1 cellular context compared by ENCODE assay signal in the genomic region with DNA sequence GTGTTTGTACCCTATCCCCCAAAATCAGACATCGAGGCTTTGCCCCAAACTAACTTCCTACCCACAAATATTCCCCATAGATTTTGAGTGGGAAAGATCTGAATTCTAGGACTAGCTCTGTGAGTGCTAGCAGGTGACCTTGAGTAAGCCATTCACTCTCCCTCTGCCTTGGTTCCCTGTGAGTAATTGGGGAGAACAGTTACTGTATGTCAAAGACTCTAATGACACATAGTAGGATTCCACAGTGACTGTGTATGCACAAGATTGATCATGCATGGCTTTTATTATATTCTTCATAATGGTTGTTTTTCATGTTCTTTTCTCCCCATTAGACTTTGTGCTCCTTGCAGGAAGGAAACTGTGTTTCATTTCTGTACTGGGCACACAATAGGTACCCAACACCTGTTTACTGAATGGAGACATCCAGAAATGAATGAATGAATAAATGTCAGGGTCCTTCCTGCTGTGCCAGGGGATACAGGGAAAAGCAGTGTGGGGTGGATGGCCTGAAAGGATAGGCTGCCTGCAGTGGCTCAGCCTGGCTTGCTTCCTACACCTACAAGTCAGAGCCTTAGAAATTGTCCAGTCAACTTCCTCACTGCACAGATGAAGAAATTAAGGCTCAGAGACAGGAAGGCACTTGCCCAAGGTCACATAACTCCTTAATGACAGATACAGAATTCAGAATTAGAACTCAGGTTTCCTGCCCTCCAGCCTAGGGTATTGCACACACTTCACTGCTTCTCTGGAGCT.
TF ChIP-seq lines count a peak whose summit lies in the region.

No MANE protein-coding gene starts in this region.

TF ChIP-seq in endothelial cell of umbilical vein, 7 proteins besides CTCF, POLR2A, EP300 and RAD21:
- TF ChIP-seq JUN (IDR thresholded peaks at IDR 0.05; ENCODE audit: borderline replicate concordance, insufficient read depth, insufficient read length, low read depth) = no peak
- no peak for TF ChIP-seq MYC (IDR thresholded peaks at IDR 0.05; ENCODE audit: low read depth, low read length)
- no peak for TF ChIP-seq POLR2AphosphoS5 (IDR thresholded peaks at IDR 0.05; ENCODE audit: insufficient read depth, low read depth, low read length)
- TF ChIP-seq GATA2 (IDR thresholded peaks at IDR 0.05; ENCODE audit: insufficient read depth, insufficient read length, low read depth, low read length) = no peak
- no peak for TF ChIP-seq MAX (IDR thresholded peaks at IDR 0.05; ENCODE audit: insufficient read depth, insufficient read length)
- no peak for TF ChIP-seq FOS (IDR thresholded peaks at IDR 0.05; ENCODE audit: borderline replicate concordance, insufficient read depth, low read length)
- TF ChIP-seq EZH2 (IDR thresholded peaks at IDR 0.05; ENCODE audit: borderline replicate concordance, low read depth, low read length, severe bottlenecking) = no peak
